1 cellular context compared by ENCODE assay signal in the genomic region with DNA sequence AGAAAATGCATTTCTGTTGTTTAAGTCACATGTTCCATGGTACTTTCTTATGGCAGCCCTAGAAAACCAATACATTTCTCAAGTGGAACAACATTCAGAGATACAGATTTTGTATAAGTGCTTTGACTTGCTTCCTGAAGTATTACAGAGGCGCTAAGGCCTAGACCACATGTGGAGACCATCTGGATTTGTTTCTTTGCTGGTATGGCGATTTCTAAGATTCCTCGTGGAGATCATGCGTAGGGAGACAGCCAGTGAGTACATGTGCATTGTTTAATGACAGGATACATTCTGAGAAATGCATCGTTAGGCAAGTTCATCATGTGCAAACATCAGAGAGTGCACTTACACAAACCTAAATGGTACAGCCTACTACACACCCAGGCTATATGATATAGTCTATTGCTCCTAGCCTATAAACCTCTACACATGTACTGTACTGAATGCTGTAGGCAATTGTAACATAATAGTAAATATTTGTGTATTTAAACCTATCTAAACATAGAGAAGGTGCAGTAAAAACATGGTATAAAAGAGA.
TF ChIP-seq lines count a peak whose summit lies in the region.

No MANE protein-coding gene starts in this region.

TF ChIP-seq in HEK293, 187 proteins besides CTCF, POLR2A, EP300 and RAD21:
- TF ChIP-seq, protein P1, sequence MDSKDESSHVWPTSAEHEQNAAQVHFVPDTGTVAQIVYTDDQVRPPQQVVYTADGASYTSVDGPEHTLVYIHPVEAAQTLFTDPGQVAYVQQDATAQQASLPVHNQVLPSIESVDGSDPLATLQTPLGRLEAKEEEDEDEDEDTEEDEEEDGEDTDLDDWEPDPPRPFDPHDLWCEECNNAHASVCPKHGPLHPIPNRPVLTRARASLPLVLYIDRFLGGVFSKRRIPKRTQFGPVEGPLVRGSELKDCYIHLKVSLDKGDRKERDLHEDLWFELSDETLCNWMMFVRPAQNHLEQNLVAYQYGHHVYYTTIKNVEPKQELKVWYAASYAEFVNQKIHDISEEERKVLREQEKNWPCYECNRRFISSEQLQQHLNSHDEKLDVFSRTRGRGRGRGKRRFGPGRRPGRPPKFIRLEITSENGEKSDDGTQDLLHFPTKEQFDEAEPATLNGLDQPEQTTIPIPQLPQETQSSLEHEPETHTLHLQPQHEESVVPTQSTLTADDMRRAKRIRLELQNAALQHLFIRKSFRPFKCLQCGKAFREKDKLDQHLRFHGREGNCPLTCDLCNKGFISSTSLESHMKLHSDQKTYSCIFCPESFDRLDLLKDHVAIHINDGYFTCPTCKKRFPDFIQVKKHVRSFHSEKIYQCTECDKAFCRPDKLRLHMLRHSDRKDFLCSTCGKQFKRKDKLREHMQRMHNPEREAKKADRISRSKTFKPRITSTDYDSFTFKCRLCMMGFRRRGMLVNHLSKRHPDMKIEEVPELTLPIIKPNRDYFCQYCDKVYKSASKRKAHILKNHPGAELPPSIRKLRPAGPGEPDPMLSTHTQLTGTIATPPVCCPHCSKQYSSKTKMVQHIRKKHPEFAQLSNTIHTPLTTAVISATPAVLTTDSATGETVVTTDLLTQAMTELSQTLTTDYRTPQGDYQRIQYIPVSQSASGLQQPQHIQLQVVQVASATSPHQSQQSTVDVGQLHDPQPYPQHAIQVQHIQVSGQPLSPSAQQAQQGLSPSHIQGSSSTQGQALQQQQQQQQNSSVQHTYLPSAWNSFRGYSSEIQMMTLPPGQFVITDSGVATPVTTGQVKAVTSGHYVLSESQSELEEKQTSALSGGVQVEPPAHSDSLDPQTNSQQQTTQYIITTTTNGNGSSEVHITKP (tag by site-specific recombination; IDR thresholded peaks at IDR 0.05), result peak; percentile 60
- TF ChIP-seq, protein P2, sequence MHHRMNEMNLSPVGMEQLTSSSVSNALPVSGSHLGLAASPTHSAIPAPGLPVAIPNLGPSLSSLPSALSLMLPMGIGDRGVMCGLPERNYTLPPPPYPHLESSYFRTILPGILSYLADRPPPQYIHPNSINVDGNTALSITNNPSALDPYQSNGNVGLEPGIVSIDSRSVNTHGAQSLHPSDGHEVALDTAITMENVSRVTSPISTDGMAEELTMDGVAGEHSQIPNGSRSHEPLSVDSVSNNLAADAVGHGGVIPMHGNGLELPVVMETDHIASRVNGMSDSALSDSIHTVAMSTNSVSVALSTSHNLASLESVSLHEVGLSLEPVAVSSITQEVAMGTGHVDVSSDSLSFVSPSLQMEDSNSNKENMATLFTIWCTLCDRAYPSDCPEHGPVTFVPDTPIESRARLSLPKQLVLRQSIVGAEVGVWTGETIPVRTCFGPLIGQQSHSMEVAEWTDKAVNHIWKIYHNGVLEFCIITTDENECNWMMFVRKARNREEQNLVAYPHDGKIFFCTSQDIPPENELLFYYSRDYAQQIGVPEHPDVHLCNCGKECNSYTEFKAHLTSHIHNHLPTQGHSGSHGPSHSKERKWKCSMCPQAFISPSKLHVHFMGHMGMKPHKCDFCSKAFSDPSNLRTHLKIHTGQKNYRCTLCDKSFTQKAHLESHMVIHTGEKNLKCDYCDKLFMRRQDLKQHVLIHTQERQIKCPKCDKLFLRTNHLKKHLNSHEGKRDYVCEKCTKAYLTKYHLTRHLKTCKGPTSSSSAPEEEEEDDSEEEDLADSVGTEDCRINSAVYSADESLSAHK (tag by site-specific recombination; IDR thresholded peaks at IDR 0.05), result no peak
- no peak for TF ChIP-seq ZNF10 (tag by site-specific recombination; IDR thresholded peaks at IDR 0.05)
- TF ChIP-seq ZNF521 (tag by site-specific recombination; IDR thresholded peaks at IDR 0.05), result no peak
